Comparison of ENCODE assay signal across 1 cellular context in genomic region chr20:43899274-43899878, GRCh38.
TF ChIP-seq lines count a peak whose summit lies in the region.

No MANE protein-coding gene starts in this region.

TF ChIP-seq in H1, 55 proteins besides CTCF, POLR2A, EP300 and RAD21:
- TF ChIP-seq TCF12 (IDR thresholded peaks at IDR 0.05; ENCODE audit: low read depth, low read length), result no peak
- no peak for TF ChIP-seq POU5F1 (IDR thresholded peaks at IDR 0.05; ENCODE audit: low read depth, low read length)
- TF ChIP-seq SP4 (IDR thresholded peaks at IDR 0.05; ENCODE audit: low read length), result no peak
- TF ChIP-seq PHF8 (conservative IDR thresholded peaks at IDR 0.05; ENCODE audit: low read depth, low read length), result no peak
- no peak for TF ChIP-seq GTF2F1 (IDR thresholded peaks at IDR 0.05; ENCODE audit: borderline replicate concordance, low read depth, low read length)
- no peak for TF ChIP-seq BRCA1 (IDR thresholded peaks at IDR 0.05; ENCODE audit: low read depth, low read length)
- no peak for TF ChIP-seq TBP (IDR thresholded peaks at IDR 0.05; ENCODE audit: low read depth, low read length)
- TF ChIP-seq EZH2 (IDR thresholded peaks at IDR 0.05; ENCODE audit: low read depth, low read length, severe bottlenecking), result no peak
- TF ChIP-seq TAF1 (IDR thresholded peaks at IDR 0.05; ENCODE audit: low read depth, low read length), result no peak
- TF ChIP-seq NRF1 (IDR thresholded peaks at IDR 0.05; ENCODE audit: low read depth, low read length), result no peak
- no peak for TF ChIP-seq CBX8 (IDR thresholded peaks at IDR 0.05; ENCODE audit: borderline replicate concordance, low read depth, low read length)
- no peak for TF ChIP-seq CHD1 (IDR thresholded peaks at IDR 0.05; ENCODE audit: low read depth, low read length)
- TF ChIP-seq TAF7 (optimal IDR thresholded peaks at IDR 0.05; ENCODE audit: borderline replicate concordance, low read depth, low read length), result no peak
- no peak for TF ChIP-seq RNF2 (IDR thresholded peaks at IDR 0.05; ENCODE audit: borderline replicate concordance, low read depth, low read length, missing control alignments, poor library complexity, severe bottlenecking)
- TF ChIP-seq, protein P1, sequence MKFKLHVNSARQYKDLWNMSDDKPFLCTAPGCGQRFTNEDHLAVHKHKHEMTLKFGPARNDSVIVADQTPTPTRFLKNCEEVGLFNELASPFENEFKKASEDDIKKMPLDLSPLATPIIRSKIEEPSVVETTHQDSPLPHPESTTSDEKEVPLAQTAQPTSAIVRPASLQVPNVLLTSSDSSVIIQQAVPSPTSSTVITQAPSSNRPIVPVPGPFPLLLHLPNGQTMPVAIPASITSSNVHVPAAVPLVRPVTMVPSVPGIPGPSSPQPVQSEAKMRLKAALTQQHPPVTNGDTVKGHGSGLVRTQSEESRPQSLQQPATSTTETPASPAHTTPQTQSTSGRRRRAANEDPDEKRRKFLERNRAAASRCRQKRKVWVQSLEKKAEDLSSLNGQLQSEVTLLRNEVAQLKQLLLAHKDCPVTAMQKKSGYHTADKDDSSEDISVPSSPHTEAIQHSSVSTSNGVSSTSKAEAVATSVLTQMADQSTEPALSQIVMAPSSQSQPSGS (IDR thresholded peaks at IDR 0.05; ENCODE audit: low read length), result no peak
